28 cellular contexts compared by ENCODE assay signal in the genomic region with DNA sequence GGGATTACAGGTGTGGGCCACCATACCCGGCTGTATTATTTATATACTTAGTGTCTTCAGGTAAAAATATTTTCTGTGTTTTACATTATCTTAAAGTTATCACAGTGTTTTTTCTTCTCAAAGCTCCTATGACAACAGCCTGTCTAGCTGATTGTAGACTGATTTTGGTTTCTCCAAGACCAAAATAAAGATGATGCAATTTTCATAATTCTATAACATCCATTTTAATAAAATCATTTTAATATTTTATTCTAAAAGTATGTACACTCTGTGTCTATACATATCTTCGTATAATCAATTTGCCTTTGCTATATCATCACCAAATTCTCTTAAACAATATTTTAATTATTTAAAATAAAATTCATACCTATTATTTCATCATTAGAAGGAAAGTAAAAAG.
"Had no signal": no experiment of that assay in that cellular context is flagged by ENCODE, and none has a peak within 500 bp of the region (broad histone marks: within the 10 kb centered on the region; RNA-seq: fewer than 3 reads in every experiment).

No MANE protein-coding gene starts in this region.

- FAIRE-seq: urothelium cell line had no signal

- H3K4me3 Mint-ChIP-seq: natural killer cell; nephron; neural progenitor cell; stimulated activated effector memory CD8-positive, alpha-beta T cell treated with anti-CD3 and anti-CD28 coated beads, Interleukin-12 subunit alpha, Interleukin-12 subunit beta, amount 100 ng/mL, for 72 hours; stimulated activated naive B cell treated with anti-CD40 and anti-IgM and Interleukin-4, amounts not matched to agents 10 μg/mL and 1 μg/mL and 100 μg/mL, for 72 hours; stimulated activated naive CD8-positive, alpha-beta T cell treated with anti-CD3 and anti-CD28 coated beads, Interleukin-15, Interleukin-2, amounts not matched to agents 100 ng/mL and 50 ng/mL, for 24 hours had no signal

- H3K4me1 Mint-ChIP-seq: natural killer cell; nephron; neural progenitor cell; stimulated activated effector memory CD8-positive, alpha-beta T cell treated with anti-CD3 and anti-CD28 coated beads, Interleukin-12 subunit alpha, Interleukin-12 subunit beta, amount 100 ng/mL, for 72 hours had no signal

- H3K27ac Mint-ChIP-seq: natural killer cell; nephron; neural progenitor cell; progenitor cell of endocrine pancreas; stimulated activated effector memory CD8-positive, alpha-beta T cell treated with anti-CD3 and anti-CD28 coated beads, Interleukin-12 subunit alpha, Interleukin-12 subunit beta, amount 100 ng/mL, for 72 hours; stimulated activated naive B cell treated with anti-CD40 and anti-IgM and Interleukin-4, amounts not matched to agents 10 μg/mL and 1 μg/mL and 100 μg/mL, for 72 hours; stimulated activated naive CD8-positive, alpha-beta T cell treated with anti-CD3 and anti-CD28 coated beads, Interleukin-15, Interleukin-2, amounts not matched to agents 100 ng/mL and 50 ng/mL, for 24 hours had no signal

- DNase-seq: natural killer cell; occipital lobe; ovary; posterior cingulate gyrus; psoas muscle; right cardiac atrium; right lobe of liver; sigmoid colon; spleen; stimulated activated CD4-positive, alpha-beta T cell treated with anti-CD3 and anti-CD28 coated beads, Interleukin-12 subunit alpha, Interleukin-12 subunit beta, amount 100 ng/mL, for 4 hours; stimulated activated CD4-positive, alpha-beta T cell treated with anti-CD3 and anti-CD28 coated beads, Interleukin-1b, Interleukin-23, amount 100 ng/mL, for 48 hours; stimulated activated CD4-positive, alpha-beta T cell treated with anti-CD3 and anti-CD28 coated beads, Interleukin-4, amount 100 ng/mL, for 1 hour; stimulated activated naive B cell treated with anti-CD40 and anti-IgM and Interleukin-4, amounts not matched to agents 10 μg/mL and 1 μg/mL and 100 μg/mL, for 72 hours; stimulated activated naive CD4-positive, alpha-beta T cell treated with Interleukin-2 at 50 U/mL for 16 hours; stomach; thyroid gland; trophoblast cell; upper lobe of left lung had no signal

- ATAC-seq: natural killer cell; psoas muscle; right cardiac atrium; right lobe of liver; stimulated activated effector memory CD8-positive, alpha-beta T cell treated with anti-CD3 and anti-CD28 coated beads, Interleukin-12 subunit alpha, Interleukin-12 subunit beta, amount 100 ng/mL, for 72 hours; stimulated activated naive B cell treated with anti-CD40 and anti-IgM and Interleukin-4, amounts not matched to agents 10 μg/mL and 1 μg/mL and 100 μg/mL, for 72 hours had no signal

- H3K27me3 Mint-ChIP-seq: progenitor cell of endocrine pancreas; stimulated activated naive B cell treated with anti-CD40 and anti-IgM and Interleukin-4, amounts not matched to agents 10 μg/mL and 1 μg/mL and 100 μg/mL, for 72 hours; stimulated activated naive CD8-positive, alpha-beta T cell treated with anti-CD3 and anti-CD28 coated beads, Interleukin-15, Interleukin-2, amounts not matched to agents 100 ng/mL and 50 ng/mL, for 24 hours had no signal

- H3K27ac ChIP-seq: ovary, parathyroid adenoma, psoas muscle, right lobe of liver, sigmoid colon, spleen, stomach, thoracic aorta, thyroid gland, tibial nerve, upper lobe of left lung, vagina had no signal
